8 cellular contexts compared by ENCODE assay signal in the genomic region with DNA sequence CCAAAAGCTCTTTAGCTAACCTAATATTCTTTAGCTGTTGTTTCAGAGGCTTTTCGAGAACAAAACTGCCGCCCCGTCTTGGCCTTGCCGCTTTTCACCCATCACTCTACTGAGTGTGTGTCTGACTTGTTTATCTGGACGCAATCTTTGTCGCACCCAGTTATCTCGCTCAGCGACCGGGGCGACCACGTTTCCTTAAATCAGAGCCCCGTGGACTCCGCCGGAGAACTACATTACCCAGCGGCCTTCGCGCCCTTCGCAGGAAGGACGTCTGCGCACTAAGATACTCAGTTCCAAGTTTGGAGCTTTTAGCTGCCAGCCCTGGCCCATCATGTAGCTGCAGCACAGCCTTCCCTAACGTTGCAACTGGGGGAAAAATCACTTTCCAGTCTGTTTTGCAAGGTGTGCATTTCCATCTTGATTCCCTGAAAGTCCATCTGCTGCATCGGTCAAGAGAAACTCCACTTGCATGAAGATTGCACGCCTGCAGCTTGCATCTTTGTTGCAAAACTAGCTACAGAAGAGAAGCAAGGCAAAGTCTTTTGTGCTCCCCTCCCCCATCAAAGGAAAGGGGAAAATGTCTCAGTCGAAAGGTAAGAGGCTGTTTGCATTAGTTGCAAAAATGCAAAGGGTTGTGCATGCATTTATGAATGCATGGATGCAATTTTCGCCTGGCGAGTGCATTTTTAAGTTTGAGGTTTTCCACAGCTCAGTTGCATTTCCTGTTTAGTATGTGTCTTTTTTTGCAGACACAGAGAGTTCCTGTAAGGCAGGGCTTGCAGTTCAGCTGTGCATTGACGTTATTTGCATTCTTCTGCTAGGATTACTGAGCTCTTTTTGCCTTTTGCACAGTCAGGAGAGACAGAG. TPM values are rescaled to one million over a fixed set of nuclear protein-coding genes. Genes with fewer than 3 reads are reported as not detected.
DNase-seq lines count a peak whose midpoint lies in the region; ATAC-seq and TF ChIP-seq lines count a peak whose summit lies in the region.

A gene (plus strand): TSS at position 290 of the 867 bp plus-strand sequence. CDS start 288 bp downstream, at position 578.

- peak within 1 kb of the TSS in 1 of 7 donors; percentile 26 for H3K27ac Mint-ChIP-seq in CD14-positive monocyte

- no peaks in the 10 kb centered on the region for H3K4me1 ChIP-seq in esophagus (ENCODE audit: control insufficient read depth in 2 of 2, insufficient read depth in 2 of 2, low read length in 1 of 2)
- H3K4me1 ChIP-seq in mucosa of descending colon (ENCODE audit: low read depth) = peaks cover 31% of the 10 kb centered on the region

- H3K36me3 Mint-ChIP-seq in CD14-positive monocyte = peaks cover 0 to 2% of the 10 kb centered on the region in 2 donors

- no peak for TF ChIP-seq CTCF in CD14-positive monocyte (IDR thresholded peaks at IDR 0.05)
- no peak for TF ChIP-seq CTCF in mucosa of descending colon (IDR thresholded peaks at IDR 0.05)

- intact Hi-C loops in CD14-positive monocyte (cut with micrococcal nuclease) (no loop called here), mucosa of descending colon (cut with DNase I, micrococcal nuclease) (loop anchor here in 1 of 2 donors (5.0 kb wide), 1 partner anchor 87 kb away; a partner anchor contains a TSS)

- H3K27ac ChIP-seq in esophagus (ENCODE audit: low read depth in 2 of 2, low read length in 1 of 2) = peak within 1 kb of the TSS; percentile 66 to 77

- peak within 1 kb of the TSS; percentile 52 to 79 for H3K4me3 ChIP-seq in esophagus (ENCODE audit: low read depth in 1 of 2, low read length in 2 of 2)
- H3K4me3 ChIP-seq in mucosa of descending colon = peak within 1 kb of the TSS; percentile 25

- no peaks in the 10 kb centered on the region for H3K27me3 ChIP-seq in esophagus (ENCODE audit: control insufficient read depth in 1 of 2, insufficient read depth in 2 of 2, low read length in 2 of 2)

- 0 to 1% methylated on average over 27 of the region's 27 CpGs for WGBS in esophagus, 2 donors

- ATAC-seq in GM19328 (IDR thresholded peaks at IDR 0.05; ENCODE audit: unreplicated experiment) (peak; percentile 96), HG03439 (IDR thresholded peaks at IDR 0.05; ENCODE audit: unreplicated experiment) (peak; percentile 95), mucosa of descending colon (peak; percentile 94)

- peaks cover 0 to 4% (median 4%) of the 10 kb centered on the region in 3 donors for H3K27me3 Mint-ChIP-seq in CD14-positive monocyte (ENCODE audit: low read depth in 3 of 3)

- no peaks in the 10 kb centered on the region for H3K36me3 ChIP-seq in esophagus (ENCODE audit: control insufficient read depth in 2 of 2, insufficient read depth in 2 of 2, low read length in 1 of 2)
- no peaks in the 10 kb centered on the region for H3K36me3 ChIP-seq in mucosa of descending colon (ENCODE audit: low read depth)

- H3K4me1 Mint-ChIP-seq in CD14-positive monocyte = peaks cover 8% of the 10 kb centered on the region

- peaks cover 0 to 6% (median 0%) of the 10 kb centered on the region in 7 donors for H3K9me3 Mint-ChIP-seq in CD14-positive monocyte

- DNase-seq in CD14-positive monocyte (ENCODE audit: low spot score) (peak; percentile 64), NCI-H82 treated with DMSO at 0.1 percent for 48 hours (lab: John Stamatoyannopoulos, UW; ENCODE audit: unreplicated experiment) (peak; percentile 77), mucosa of descending colon (peak; percentile 89 to 92 (median 92))
- DNase-seq in activated CD8-positive, alpha-beta memory T cell treated with anti-CD3 and anti-CD28 coated beads, Interleukin-2, amount 50 U/mL, for 1 hour (ENCODE audit: extremely low read depth) = peak; percentile 36
- DNase-seq in stimulated activated CD8-positive, alpha-beta memory T cell treated with anti-CD3 and anti-CD28 coated beads, Interleukin-4, amount 100 ng/mL, for 24 hours (ENCODE audit: low read depth) = peak; percentile 74

- no peak within 1 kb of the TSS for H3K4me3 Mint-ChIP-seq in CD14-positive monocyte

- H3K9me3 ChIP-seq in esophagus (ENCODE audit: control insufficient read depth in 2 of 2, insufficient read depth in 1 of 2, low read depth in 1 of 2, low read length in 1 of 2) (no peaks in the 10 kb centered on the region), mucosa of descending colon (no peaks in the 10 kb centered on the region)

RNA-seq across cellular contexts. Expression of the gene that starts here (rescaled TPM):
- polyA plus RNA-seq in CD14-positive monocyte = 10 to 100 TPM; 18.5 to 28.9 TPM
- polyA plus RNA-seq in esophagus = 1 to 10 TPM; 2.6 to 3.6 TPM
- 100 to 1,000 TPM in 2 of 3 donors, 10 to 100 TPM in 1; 62.9 to 146 (median 117) TPM for total RNA-seq in mucosa of descending colon

Comparison
In these comparisons a context has a peak if more than half of its experiments do, and no peak if none do; other contexts are left out.
1. Peak in every context shown above with its lines: DNase-seq, ATAC-seq, H3K4me3 ChIP-seq and H3K27ac ChIP-seq.
2. RNA of the gene that starts here (polyA plus RNA-seq): 18.5 to 28.9 TPM in CD14-positive monocyte; 2.6 to 3.6 TPM in esophagus; every median in the first group is over 4 times any median in the second.
3. DNase-seq: peak in every context shown above with its lines; median percentile 92 in mucosa of descending colon; 77 in NCI-H82 treated with DMSO at 0.1 percent for 48 hours; 74 in stimulated activated CD8-positive, alpha-beta memory T cell treated with anti-CD3 and anti-CD28 coated beads, Interleukin-4, amount 100 ng/mL, for 24 hours; 64 in CD14-positive monocyte; 36 in activated CD8-positive, alpha-beta memory T cell treated with anti-CD3 and anti-CD28 coated beads, Interleukin-2, amount 50 U/mL, for 1 hour.